ENCODE assay signal across 19 cellular contexts in genomic region chr11:86157797-86158378, GRCh38.
A peak's percentile ranks its signal among the peaks of the same experiment; 100 is the strongest.
DNase-seq lines count a peak whose midpoint lies in the region; FAIRE-seq and TF ChIP-seq lines count a peak whose summit lies in the region.
"Had no signal": no experiment of that assay in that cellular context is flagged by ENCODE, and none has a peak within 500 bp of the region (broad histone marks: within the 10 kb centered on the region; RNA-seq: fewer than 3 reads in every experiment).

No MANE protein-coding gene starts in this region.

- H3K27me3 Mint-ChIP-seq in Caco-2 (ENCODE audit: insufficient read depth, unreplicated experiment): no peaks in the 10 kb centered on the region
- no peaks in the 10 kb centered on the region for H3K27me3 Mint-ChIP-seq in dendritic cell treated with granulocyte-macrophage colony-stimulating factor and Interleukin-4, amounts not matched to agents 40 ng/mL and 50 ng/mL, for 4 days
- H3K27me3 Mint-ChIP-seq in osteocyte (ENCODE audit: unreplicated experiment): no peaks in the 10 kb centered on the region
- H3K27me3 Mint-ChIP-seq: CD8-positive, alpha-beta memory T cell had no signal

- BruUV-seq in Caco-2 (replicated peaks; lab: Mats Ljungman, UMichigan): no TSS peak

- no peak overlapping the region for H4K12ac ChIP-seq in trophoblast cell (ENCODE audit: low read depth, low read length)

- peak overlapping the region; percentile 18 for H2AFZ ChIP-seq in Karpas-422 (ENCODE audit: low read length)
- no peak overlapping the region for H2AFZ ChIP-seq in trophoblast cell (ENCODE audit: insufficient read depth, low read length, poor library complexity)

- TF ChIP-seq CTCF in Caco-2 (IDR thresholded peaks at IDR 0.05; ENCODE audit: insufficient read depth in 1 of 2, low read depth in 1 of 2, low read length in 1 of 2, severe bottlenecking in 1 of 2, unreplicated experiment in 1 of 2): no peak
- no peak for TF ChIP-seq CTCF in osteocyte (IDR thresholded peaks at IDR 0.05)

- intact Hi-C loops in Caco-2 (cut with micrococcal nuclease; ENCODE audit: unreplicated experiment): no loop called here
- intact Hi-C loops in dendritic cell treated with granulocyte-macrophage colony-stimulating factor and Interleukin-4, amounts not matched to agents 40 ng/mL and 50 ng/mL, for 4 days (cut with micrococcal nuclease): loop anchor here (2.0 kb wide), 1 partner anchor 15 kb away; no protein-coding TSS in a partner anchor

- peak overlapping the region; percentile 24 for H2BK5ac ChIP-seq in trophoblast cell (ENCODE audit: low read depth, low read length, poor library complexity)

- no peak overlapping the region for H4K91ac ChIP-seq in trophoblast cell (ENCODE audit: low read depth, low read length)

- H3K4me3 ChIP-seq in Caco-2 (ENCODE audit: low read depth, low read length): no peak overlapping the region
- no peak overlapping the region for H3K4me3 ChIP-seq in Karpas-422 (ENCODE audit: low read length)
- no peak overlapping the region for H3K4me3 ChIP-seq in trophoblast cell (ENCODE audit: low read depth, low read length)
- no peak overlapping the region for H3K4me3 ChIP-seq in MG63
- H3K4me3 ChIP-seq: BLaER1 treated with 17β-estradiol and CSF1 and Interleukin-3, amounts not matched to agents 10 nM and 100 nM had no signal

- no peak for FAIRE-seq in urothelium cell line (lab: Jason Lieb, UNC)
- FAIRE-seq: D721Med had no signal

- H3K9me2 ChIP-seq in Karpas-422 (replicated peaks; ENCODE audit: insufficient read depth, low read length): no peaks in the 10 kb centered on the region
- H3K9me2 ChIP-seq: SK-N-SH had no signal

- H3K9me3 ChIP-seq in Caco-2: no peaks in the 10 kb centered on the region
- H3K9me3 ChIP-seq in Karpas-422 (ENCODE audit: low read length): no peaks in the 10 kb centered on the region
- no peaks in the 10 kb centered on the region for H3K9me3 ChIP-seq in trophoblast cell (ENCODE audit: insufficient read depth, low read depth, low read length)
- no peaks in the 10 kb centered on the region for H3K9me3 ChIP-seq in MG63
- H3K9me3 ChIP-seq: BLaER1 treated with 17β-estradiol and CSF1 and Interleukin-3, amounts not matched to agents 10 nM and 100 nM; SK-N-SH had no signal

- H2BK120ac ChIP-seq in trophoblast cell (ENCODE audit: insufficient read depth, low read length, poor library complexity): no peak overlapping the region

- H3K27ac ChIP-seq in Karpas-422 (ENCODE audit: low read length): peak overlapping the region; percentile 10; the same call in 1 of the 2 replicates
- no peak overlapping the region for H3K27ac ChIP-seq in trophoblast cell (ENCODE audit: low read depth, low read length)

- no peak overlapping the region for H3K23ac ChIP-seq in trophoblast cell (ENCODE audit: low read length)

- DNase-seq in Caco-2: no peak
- no peak for DNase-seq in Karpas-422
- no peak for DNase-seq in trophoblast cell
- DNase-seq in MG63: no peak
- DNase-seq in osteocyte (ENCODE audit: extremely low spot score, unreplicated experiment): no peak
- DNase-seq in urothelium cell line (ENCODE audit: low spot score): no peak
- DNase-seq: CD8-positive, alpha-beta memory T cell; DMS79; HCEC 1CT; NCI-H1417; NCI-H187 treated with DMSO at 0.1 percent for 48 hours; NCI-H2227 treated with DMSO at 0.1 percent for 48 hours; NCI-H510A treated with DMSO at 0.1 percent for 48 hours; NCI-H82; SHP77 treated with DMSO at 0.1 percent for 48 hours; SK-N-SH had no signal

- no peaks in the 10 kb centered on the region for H3K9me3 Mint-ChIP-seq in Caco-2 (ENCODE audit: unreplicated experiment)
- H3K9me3 Mint-ChIP-seq in dendritic cell treated with granulocyte-macrophage colony-stimulating factor and Interleukin-4, amounts not matched to agents 40 ng/mL and 50 ng/mL, for 4 days: no peaks in the 10 kb centered on the region
- H3K9me3 Mint-ChIP-seq in osteocyte (ENCODE audit: unreplicated experiment): no peaks in the 10 kb centered on the region
- H3K9me3 Mint-ChIP-seq: CD8-positive, alpha-beta memory T cell had no signal

- H3K4me2 ChIP-seq in Karpas-422 (ENCODE audit: low read depth, low read length, poor library complexity, severe bottlenecking) (no peak overlapping the region), trophoblast cell (ENCODE audit: low read length) (no peak overlapping the region)
- H3K4me2 ChIP-seq: SK-N-SH had no signal

- peak overlapping the region; percentile 52 for H4K8ac ChIP-seq in trophoblast cell (ENCODE audit: low read depth, low read length)

- H3K27ac Mint-ChIP-seq in Caco-2 (ENCODE audit: unreplicated experiment) (peak overlapping the region; percentile 60), osteocyte (ENCODE audit: unreplicated experiment) (no peak overlapping the region)
- H3K27ac Mint-ChIP-seq in dendritic cell treated with granulocyte-macrophage colony-stimulating factor and Interleukin-4, amounts not matched to agents 40 ng/mL and 50 ng/mL, for 4 days: peak overlapping the region; percentile 93

- H3K4me1 Mint-ChIP-seq in Caco-2 (ENCODE audit: low read depth, unreplicated experiment): peaks cover 49% of the 10 kb centered on the region
- peaks cover 70% of the 10 kb centered on the region for H3K4me1 Mint-ChIP-seq in dendritic cell treated with granulocyte-macrophage colony-stimulating factor and Interleukin-4, amounts not matched to agents 40 ng/mL and 50 ng/mL, for 4 days (ENCODE audit: low read depth)
- peaks cover 35% of the 10 kb centered on the region for H3K4me1 Mint-ChIP-seq in osteocyte (ENCODE audit: unreplicated experiment)

- H2BK12ac ChIP-seq in trophoblast cell (ENCODE audit: low read length): no peak overlapping the region

- CTCF ChIA-PET in Caco-2 (lab: Charles Lee): interaction anchor here (0.9 to 1.0 kb wide), 2 partner anchors 58 to 116 kb away, joined by 3 read pairs; no protein-coding TSS in a partner anchor

- POLR2A ChIA-PET in Caco-2 (lab: Charles Lee): interaction anchor here (1.0 kb wide), 1 partner anchor 89 kb away, joined by 3 read pairs; the partner anchor contains the start of gene PICALM

- H3K79me2 ChIP-seq in Karpas-422 (ENCODE audit: low read length) (no peaks in the 10 kb centered on the region), trophoblast cell (ENCODE audit: control insufficient read depth, insufficient read depth, low read length, poor library complexity) (peaks cover 4% of the 10 kb centered on the region)

- no peaks in the 10 kb centered on the region for H3K36me3 Mint-ChIP-seq in Caco-2 (ENCODE audit: insufficient read depth, unreplicated experiment)
- H3K36me3 Mint-ChIP-seq in dendritic cell treated with granulocyte-macrophage colony-stimulating factor and Interleukin-4, amounts not matched to agents 40 ng/mL and 50 ng/mL, for 4 days (ENCODE audit: low read depth): no peaks in the 10 kb centered on the region
- H3K36me3 Mint-ChIP-seq in osteocyte (ENCODE audit: unreplicated experiment): no peaks in the 10 kb centered on the region

- H3K14ac ChIP-seq in trophoblast cell (ENCODE audit: low read length): no peak overlapping the region

- no peak overlapping the region for H3K4me3 Mint-ChIP-seq in Caco-2 (ENCODE audit: unreplicated experiment)
- no peak overlapping the region for H3K4me3 Mint-ChIP-seq in dendritic cell treated with granulocyte-macrophage colony-stimulating factor and Interleukin-4, amounts not matched to agents 40 ng/mL and 50 ng/mL, for 4 days
- no peak overlapping the region for H3K4me3 Mint-ChIP-seq in osteocyte (ENCODE audit: unreplicated experiment)
- H3K4me3 Mint-ChIP-seq: CD8-positive, alpha-beta memory T cell had no signal

- H4K20me1 ChIP-seq in Karpas-422 (ENCODE audit: insufficient read depth, low read depth, low read length): no peaks in the 10 kb centered on the region
- H4K20me1 ChIP-seq: BLaER1 treated with 17β-estradiol and CSF1 and Interleukin-3, amounts not matched to agents 10 nM and 100 nM had no signal

- no peak overlapping the region for H3K4ac ChIP-seq in trophoblast cell (ENCODE audit: low read depth, low read length)

- H3K27me3 ChIP-seq in Caco-2 (replicated peaks; ENCODE audit: control insufficient read depth, insufficient read depth, low read length): no peaks in the 10 kb centered on the region
- no peaks in the 10 kb centered on the region for H3K27me3 ChIP-seq in Karpas-422 (ENCODE audit: low read length)
- no peaks in the 10 kb centered on the region for H3K27me3 ChIP-seq in trophoblast cell (ENCODE audit: insufficient read depth, low read length)
- H3K27me3 ChIP-seq in MG63: no peaks in the 10 kb centered on the region
- H3K27me3 ChIP-seq: BLaER1 treated with 17β-estradiol and CSF1 and Interleukin-3, amounts not matched to agents 10 nM and 100 nM had no signal

- H3K36me3 ChIP-seq in Caco-2 (ENCODE audit: control insufficient read depth, insufficient read depth, low read length) (no peaks in the 10 kb centered on the region), Karpas-422 (ENCODE audit: insufficient read depth, low read length) (peaks cover 4% of the 10 kb centered on the region; the same call in 1 of the 2 replicates), trophoblast cell (ENCODE audit: control insufficient read depth in 1 of 2, insufficient read depth in 2 of 2, low read length in 2 of 2) (no peaks in the 10 kb centered on the region), MG63 (no peaks in the 10 kb centered on the region)
- H3K36me3 ChIP-seq: BLaER1 treated with 17β-estradiol and CSF1 and Interleukin-3, amounts not matched to agents 10 nM and 100 nM had no signal

- H3K4me1 ChIP-seq in Caco-2: peaks cover 52% of the 10 kb centered on the region
- H3K4me1 ChIP-seq in Karpas-422 (ENCODE audit: low read length): peaks cover 78% of the 10 kb centered on the region
- peaks cover 21 to 25% of the 10 kb centered on the region in 2 experiments for H3K4me1 ChIP-seq in trophoblast cell (ENCODE audit: control insufficient read depth in 1 of 2, insufficient read depth in 2 of 2, low read length in 2 of 2)

- no peak overlapping the region for H3K18ac ChIP-seq in trophoblast cell (ENCODE audit: low read length)

- peaks cover 21% of the 10 kb centered on the region for H3K79me1 ChIP-seq in trophoblast cell (ENCODE audit: low read length)

- H3K9ac ChIP-seq in Karpas-422 (ENCODE audit: low read length) (no peak overlapping the region), trophoblast cell (ENCODE audit: low read length) (no peak overlapping the region)
- H3K9ac ChIP-seq: BLaER1 treated with 17β-estradiol and CSF1 and Interleukin-3, amounts not matched to agents 10 nM and 100 nM; SK-N-SH had no signal

- WGBS in trophoblast cell (ENCODE audit: extremely low coverage, insufficient coverage, insufficient read length): no CpG with 5 or more reads among the region's 2 CpGs

- peak overlapping the region; percentile 50 for H2AK5ac ChIP-seq in trophoblast cell (ENCODE audit: low read length)
